20 cellular contexts compared by ENCODE assay signal in genomic region chr7:140454657-140455015, GRCh38. TPM values are rescaled to one million over a fixed set of nuclear protein-coding genes. Genes with fewer than 3 reads are reported as not detected.
DNase-seq lines count a peak whose midpoint lies in the region; ATAC-seq and TF ChIP-seq lines count a peak whose summit lies in the region.
"Had no signal": no experiment of that assay in that cellular context is flagged by ENCODE, and none has a peak within 500 bp of the region (broad histone marks: within the 10 kb centered on the region; RNA-seq: fewer than 3 reads in every experiment).

No MANE protein-coding gene starts in this region.

- peaks cover 74% of the 10 kb centered on the region for H3K36me3 Mint-ChIP-seq in CD8-positive, alpha-beta T cell
- H3K36me3 Mint-ChIP-seq in activated T-helper 2 cell treated with anti-CD3 and anti-CD28 coated beads, Interferon-gamma antibody, Interleukin-2, Interleukin-4, amounts not matched to agents 10 μg/mL and 5 μg/mL and 100 μg/mL, durations not matched to agents 14 hours and 24 hours and 36 hours (ENCODE audit: low read depth), result peaks cover 71% of the 10 kb centered on the region

- H3K9me3 Mint-ChIP-seq in CD8-positive, alpha-beta T cell, result no peaks in the 10 kb centered on the region
- no peaks in the 10 kb centered on the region for H3K9me3 Mint-ChIP-seq in activated T-helper 2 cell treated with anti-CD3 and anti-CD28 coated beads, Interferon-gamma antibody, Interleukin-2, Interleukin-4, amounts not matched to agents 10 μg/mL and 5 μg/mL and 100 μg/mL, durations not matched to agents 14 hours and 24 hours and 36 hours

- no peaks in the 10 kb centered on the region for H3K27me3 Mint-ChIP-seq in CD8-positive, alpha-beta T cell (ENCODE audit: low read depth)
- H3K27me3 Mint-ChIP-seq in activated T-helper 2 cell treated with anti-CD3 and anti-CD28 coated beads, Interferon-gamma antibody, Interleukin-2, Interleukin-4, amounts not matched to agents 10 μg/mL and 5 μg/mL and 100 μg/mL, durations not matched to agents 14 hours and 24 hours and 36 hours (ENCODE audit: low read depth), result no peaks in the 10 kb centered on the region
- H3K27me3 Mint-ChIP-seq: B cell had no signal

- peak overlapping the region; percentile 27; the same call in 1 of the 2 replicates for H3K9ac ChIP-seq in HUES48 (ENCODE audit: low read depth, low read length)
- peak overlapping the region; percentile 65 for H3K9ac ChIP-seq in iPS-20b (ENCODE audit: low read depth, low read length)

- ATAC-seq in CD8-positive, alpha-beta T cell, result no peak
- ATAC-seq: PC-3, psoas muscle had no signal

- CTCF ChIA-PET in CD8-positive, alpha-beta T cell (lab: Charles Lee), result interaction anchor here (1.3 kb wide), 1 partner anchor 20 kb away, joined by 3 read pairs; no protein-coding TSS in a partner anchor

- no peaks in the 10 kb centered on the region for H3K4me1 ChIP-seq in CD8-positive, alpha-beta T cell (ENCODE audit: insufficient read depth, low read length)
- H3K4me1 ChIP-seq in HUES48 (ENCODE audit: control insufficient read depth, insufficient read depth, low read length), result peaks cover 57% of the 10 kb centered on the region
- peaks cover 37% of the 10 kb centered on the region for H3K4me1 ChIP-seq in iPS-20b (ENCODE audit: insufficient read depth, low read length)
- no peaks in the 10 kb centered on the region for H3K4me1 ChIP-seq in esophagus squamous epithelium
- H3K4me1 ChIP-seq: psoas muscle, testis had no signal

- no peak overlapping the region for H3K4me3 ChIP-seq in CD8-positive, alpha-beta T cell (ENCODE audit: low read depth, low read length)
- H3K4me3 ChIP-seq in HUES48 (ENCODE audit: low read depth, low read length) (no peak overlapping the region), iPS-20b (ENCODE audit: low read length) (no peak overlapping the region), esophagus squamous epithelium (no peak overlapping the region)
- H3K4me3 ChIP-seq: psoas muscle, testis had no signal

- POLR2A ChIA-PET in CD8-positive, alpha-beta T cell (lab: Charles Lee), result no interaction called here

- H3K9me3 ChIP-seq in CD8-positive, alpha-beta T cell (ENCODE audit: low read length), result no peaks in the 10 kb centered on the region
- H3K9me3 ChIP-seq in HUES48 (ENCODE audit: control insufficient read depth, insufficient read depth, low read length) (no peaks in the 10 kb centered on the region), iPS-20b (ENCODE audit: insufficient read depth, low read depth, low read length) (no peaks in the 10 kb centered on the region), esophagus squamous epithelium (no peaks in the 10 kb centered on the region)
- H3K9me3 ChIP-seq: psoas muscle, testis had no signal

- no peak overlapping the region for H3K27ac ChIP-seq in CD8-positive, alpha-beta T cell (ENCODE audit: low read depth, low read length)
- H3K27ac ChIP-seq in HUES48 (ENCODE audit: low read depth, low read length) (peak overlapping the region; percentile 94), iPS-20b (ENCODE audit: low read length) (peak overlapping the region; percentile 26), esophagus squamous epithelium (no peak overlapping the region)
- H3K27ac ChIP-seq: psoas muscle, testis had no signal

- no peak for DNase-seq in CD8-positive, alpha-beta T cell
- DNase-seq in activated T-helper 2 cell treated with anti-CD3 and anti-CD28 coated beads, Interferon-gamma antibody, Interleukin-2, Interleukin-4, amounts not matched to agents 10 μg/mL and 5 μg/mL and 100 μg/mL, durations not matched to agents 14 hours and 24 hours and 36 hours (ENCODE audit: low spot score), result no peak
- no peak for DNase-seq in NCI-H2029 treated with DMSO at 0.1 percent for 48 hours (lab: John Stamatoyannopoulos, UW)
- no peak for DNase-seq in NCI-H1105 treated with DMSO at 0.1 percent for 48 hours (lab: John Stamatoyannopoulos, UW)
- DNase-seq in esophagus squamous epithelium (lab: John Stamatoyannopoulos, UW), result no peak
- DNase-seq: Karpas-422; kidney; mammary epithelial cell; NCI-H1092; NCI-H526; PC-3; psoas muscle; small intestine; stimulated activated CD4-positive, alpha-beta T cell treated with anti-CD3 and anti-CD28 coated beads, Interleukin-4, amount 100 ng/mL, for 4 hours; testis had no signal

- H3K27ac Mint-ChIP-seq in CD8-positive, alpha-beta T cell, result peak overlapping the region; percentile 68
- peak overlapping the region; percentile 85 for H3K27ac Mint-ChIP-seq in activated T-helper 2 cell treated with anti-CD3 and anti-CD28 coated beads, Interferon-gamma antibody, Interleukin-2, Interleukin-4, amounts not matched to agents 10 μg/mL and 5 μg/mL and 100 μg/mL, durations not matched to agents 14 hours and 24 hours and 36 hours

- no peaks in the 10 kb centered on the region for H3K27me3 ChIP-seq in CD8-positive, alpha-beta T cell (ENCODE audit: insufficient read depth, low read length)
- no peaks in the 10 kb centered on the region for H3K27me3 ChIP-seq in HUES48 (ENCODE audit: control insufficient read depth, insufficient read depth, low read length)
- no peaks in the 10 kb centered on the region for H3K27me3 ChIP-seq in iPS-20b (ENCODE audit: insufficient read depth, low read length)
- H3K27me3 ChIP-seq in esophagus squamous epithelium, result no peaks in the 10 kb centered on the region
- H3K27me3 ChIP-seq: testis had no signal

- 66 to 72% methylated on average over 8 of the region's 8 CpGs for WGBS in esophagus squamous epithelium, 2 donors

- peaks cover 53% of the 10 kb centered on the region for H3K36me3 ChIP-seq in CD8-positive, alpha-beta T cell (ENCODE audit: insufficient read depth, low read length)
- H3K36me3 ChIP-seq in HUES48 (ENCODE audit: control insufficient read depth, insufficient read depth, low read length), result peaks cover 71% of the 10 kb centered on the region
- H3K36me3 ChIP-seq in iPS-20b (ENCODE audit: insufficient read depth, low read depth, low read length), result peaks cover 68% of the 10 kb centered on the region
- H3K36me3 ChIP-seq in esophagus squamous epithelium, result peaks cover 4 to 83% (median 27%) of the 10 kb centered on the region in 3 donors

- H3K4me1 Mint-ChIP-seq in CD8-positive, alpha-beta T cell (ENCODE audit: low read depth), result peaks cover 29% of the 10 kb centered on the region
- H3K4me1 Mint-ChIP-seq in activated T-helper 2 cell treated with anti-CD3 and anti-CD28 coated beads, Interferon-gamma antibody, Interleukin-2, Interleukin-4, amounts not matched to agents 10 μg/mL and 5 μg/mL and 100 μg/mL, durations not matched to agents 14 hours and 24 hours and 36 hours (ENCODE audit: low read depth), result peaks cover 78% of the 10 kb centered on the region

- H3K4me3 Mint-ChIP-seq in CD8-positive, alpha-beta T cell, result no peak overlapping the region
- no peak overlapping the region for H3K4me3 Mint-ChIP-seq in activated T-helper 2 cell treated with anti-CD3 and anti-CD28 coated beads, Interferon-gamma antibody, Interleukin-2, Interleukin-4, amounts not matched to agents 10 μg/mL and 5 μg/mL and 100 μg/mL, durations not matched to agents 14 hours and 24 hours and 36 hours (ENCODE audit: low read depth)
- H3K4me3 Mint-ChIP-seq: B cell had no signal

- no peak for TF ChIP-seq CTCF in CD8-positive, alpha-beta T cell (IDR thresholded peaks at IDR 0.05)
- TF ChIP-seq CTCF in esophagus squamous epithelium (IDR thresholded peaks at IDR 0.05), result no peak

- no peak for TF ChIP-seq POLR2A in esophagus squamous epithelium (IDR thresholded peaks at IDR 0.05)

- intact Hi-C loops in CD8-positive, alpha-beta T cell (cut with DNase I, micrococcal nuclease), result no loop called here
- intact Hi-C loops in activated T-helper 2 cell treated with anti-CD3 and anti-CD28 coated beads, Interferon-gamma antibody, Interleukin-2, Interleukin-4, amounts not matched to agents 10 μg/mL and 5 μg/mL and 100 μg/mL, durations not matched to agents 14 hours and 24 hours and 36 hours (cut with micrococcal nuclease), result loop anchor here (5.0 kb wide), 1 partner anchor 77 kb away; no protein-coding TSS in a partner anchor
- intact Hi-C loops in esophagus squamous epithelium (cut with DNase I), result no loop called here

RNA-seq across cellular contexts. Expression of gene MKRN1, which starts 24.7 kb away (rescaled TPM):
- total RNA-seq in CD8-positive, alpha-beta T cell, result 100 to 1,000 TPM; 146 to 148 TPM
- total RNA-seq in activated T-helper 2 cell treated with anti-CD3 and anti-CD28 coated beads, Interferon-gamma antibody, Interleukin-2, Interleukin-4, amounts not matched to agents 10 μg/mL and 5 μg/mL and 100 μg/mL, durations not matched to agents 14 hours and 24 hours and 36 hours, result 72.9 and 73.6 TPM in 2 replicates
- total RNA-seq in esophagus squamous epithelium, result 10 to 100 TPM; 42.6 to 66.4 (median 43.5) TPM

RNA-seq across cellular contexts. Expression of gene RAB19, which starts 50.8 kb away (rescaled TPM):
- 1 to 10 TPM; 1.9 to 4.2 TPM for total RNA-seq in CD8-positive, alpha-beta T cell
- 12.5 and 14.5 TPM in 2 replicates for total RNA-seq in activated T-helper 2 cell treated with anti-CD3 and anti-CD28 coated beads, Interferon-gamma antibody, Interleukin-2, Interleukin-4, amounts not matched to agents 10 μg/mL and 5 μg/mL and 100 μg/mL, durations not matched to agents 14 hours and 24 hours and 36 hours
- total RNA-seq in esophagus squamous epithelium, result under 1 TPM in 2 of 4 donors, not detected in 2; 0.57 to 0.68 TPM
- total RNA-seq: aorta, chondrocyte, psoas muscle, testis had no signal

RNA-seq across cellular contexts. Expression of gene SLC37A3, which starts 56.3 kb away (rescaled TPM):
- total RNA-seq in CD8-positive, alpha-beta T cell, result 10 to 100 TPM; 28.4 to 32.1 TPM
- 98.3 and 105 TPM in 2 replicates for total RNA-seq in activated T-helper 2 cell treated with anti-CD3 and anti-CD28 coated beads, Interferon-gamma antibody, Interleukin-2, Interleukin-4, amounts not matched to agents 10 μg/mL and 5 μg/mL and 100 μg/mL, durations not matched to agents 14 hours and 24 hours and 36 hours
- 10 to 100 TPM; 17.8 to 44.4 (median 20.9) TPM for total RNA-seq in esophagus squamous epithelium

Comparison
In these comparisons a context has a peak if more than half of its experiments do, and no peak if none do; other contexts are left out.
1. H3K27ac ChIP-seq: peak in HUES48 (single experiment) and iPS-20b (single experiment); none in CD8-positive, alpha-beta T cell (single experiment) and esophagus squamous epithelium (0 of 4).